In genomic region chr7:142168746-142169145, GRCh38 we compare ENCODE assay signal across 1 cellular context.
TF ChIP-seq lines count a peak whose summit lies in the region.

No MANE protein-coding gene starts in this region.

TF ChIP-seq in Ishikawa, 13 proteins besides CTCF, POLR2A, EP300 and RAD21 (continued from another document):
- peak; percentile 86 for TF ChIP-seq REST (IDR thresholded peaks at IDR 0.05; ENCODE audit: low read depth)
